In the genomic region with DNA sequence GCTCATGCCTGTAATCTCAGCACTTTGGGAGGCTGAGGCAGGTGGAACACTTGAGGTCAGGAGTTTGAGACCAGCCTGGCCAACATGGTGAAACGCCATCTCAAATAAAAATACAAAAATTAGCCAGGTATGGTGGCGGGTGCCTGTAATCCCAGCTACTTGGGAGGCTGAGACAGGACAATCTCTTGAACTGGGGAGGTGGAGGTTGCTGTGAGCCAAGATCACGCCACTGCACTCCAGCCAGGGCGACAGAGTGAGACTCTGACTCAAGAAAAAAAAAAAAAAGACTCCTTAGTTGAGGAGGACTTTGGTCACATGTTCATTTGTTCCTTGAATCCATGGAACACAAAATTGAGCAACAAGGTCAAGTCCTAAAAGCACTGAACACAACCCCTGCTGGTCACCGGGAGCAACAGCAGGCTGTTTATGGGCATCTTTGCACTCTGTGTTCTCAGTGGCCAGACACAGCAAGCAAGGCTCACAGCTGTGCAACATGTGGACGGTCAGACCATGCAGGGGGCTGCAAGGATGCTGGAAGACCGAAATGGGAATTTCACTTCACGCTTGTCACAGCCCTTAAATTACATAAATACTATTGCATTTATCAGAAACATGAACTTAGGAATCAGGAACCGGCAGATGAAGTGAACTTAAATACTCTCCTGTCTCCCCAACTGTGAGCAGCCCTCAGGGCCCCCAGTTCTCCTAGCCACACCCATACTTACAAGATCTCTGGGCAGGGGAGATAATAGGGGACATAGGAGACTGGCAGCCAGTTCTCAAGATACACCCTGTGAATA, we compare ENCODE assay signal across 8 cellular contexts. TPM values are rescaled to one million over a fixed set of nuclear protein-coding genes. Genes with fewer than 3 reads are reported as not detected.
DNase-seq lines count a peak whose midpoint lies in the region; ATAC-seq, FAIRE-seq and TF ChIP-seq lines count a peak whose summit lies in the region.

No MANE protein-coding gene starts in this region.

- ATAC-seq in HG03196 (IDR thresholded peaks at IDR 0.05; ENCODE audit: unreplicated experiment) (no peak), GM21825 (IDR thresholded peaks at IDR 0.05; ENCODE audit: unreplicated experiment) (no peak)

- H3K9me3 ChIP-seq in neutrophil: no peaks in the 10 kb centered on the region

- peaks cover 24 to 31% of the 10 kb centered on the region in 2 experiments for H3K4me1 ChIP-seq in neutrophil (ENCODE audit: control insufficient read depth in 1 of 2, insufficient read depth in 1 of 2, low read depth in 1 of 2, low read length in 1 of 2)

- TF ChIP-seq CTCF in fibroblast of pulmonary artery (IDR thresholded peaks at IDR 0.05; ENCODE audit: low read length, missing control alignments) (peak; percentile 85), neutrophil (IDR thresholded peaks at IDR 0.05) (peak; percentile 85)

- TF ChIP-seq POLR2A in GM12892 (IDR thresholded peaks at IDR 0.05; ENCODE audit: low read depth, low read length): no peak

- peak overlapping the region; percentile 18 for H3K27ac ChIP-seq in neutrophil

- peaks cover 1% of the 10 kb centered on the region for H3K36me3 ChIP-seq in neutrophil

- FAIRE-seq in GM12892 (lab: Jason Lieb, UNC): peak; percentile 92

- H3K4me3 ChIP-seq in fibroblast of pulmonary artery (replicated peaks; ENCODE audit: low read depth, low read length) (no peak overlapping the region), neutrophil (ENCODE audit: low read depth in 1 of 2, low read length in 1 of 2) (no peak overlapping the region)

- peak; percentile 81 to 82 for DNase-seq in AML-193 (lab: John Stamatoyannopoulos, UW)
- DNase-seq in GM12892 (ENCODE audit: insufficient read length): peak; percentile 67
- DNase-seq in NCI-H2196 (lab: John Stamatoyannopoulos, UW; ENCODE audit: unreplicated experiment): peak; percentile 46
- peak; percentile 39 for DNase-seq in activated CD4-positive, alpha-beta T cell treated with anti-CD3 and anti-CD28 coated beads, Interleukin-2, amount 50 U/mL, for 1 hour
- peak; percentile 85 for DNase-seq in fibroblast of pulmonary artery (ENCODE audit: low read depth)

- H3K27me3 ChIP-seq in neutrophil: peaks cover 26% of the 10 kb centered on the region

RNA-seq across cellular contexts. Expression of a gene that starts 2.8 kb away (rescaled TPM):
- polyA plus RNA-seq in GM12892 (2012; ENCODE audit: missing spikeins): 3.5 TPM

RNA-seq across cellular contexts. Expression of a gene that starts 39.9 kb away (rescaled TPM):
- polyA plus RNA-seq in GM12892 (2012; ENCODE audit: missing spikeins): 24.6 TPM

RNA-seq across cellular contexts. Expression of a gene that starts 48.1 kb away (rescaled TPM):
- not detected for polyA plus RNA-seq in GM12892 (2012; ENCODE audit: missing spikeins)
